Comparison of ENCODE assay signal across 8 cellular contexts in the genomic region with DNA sequence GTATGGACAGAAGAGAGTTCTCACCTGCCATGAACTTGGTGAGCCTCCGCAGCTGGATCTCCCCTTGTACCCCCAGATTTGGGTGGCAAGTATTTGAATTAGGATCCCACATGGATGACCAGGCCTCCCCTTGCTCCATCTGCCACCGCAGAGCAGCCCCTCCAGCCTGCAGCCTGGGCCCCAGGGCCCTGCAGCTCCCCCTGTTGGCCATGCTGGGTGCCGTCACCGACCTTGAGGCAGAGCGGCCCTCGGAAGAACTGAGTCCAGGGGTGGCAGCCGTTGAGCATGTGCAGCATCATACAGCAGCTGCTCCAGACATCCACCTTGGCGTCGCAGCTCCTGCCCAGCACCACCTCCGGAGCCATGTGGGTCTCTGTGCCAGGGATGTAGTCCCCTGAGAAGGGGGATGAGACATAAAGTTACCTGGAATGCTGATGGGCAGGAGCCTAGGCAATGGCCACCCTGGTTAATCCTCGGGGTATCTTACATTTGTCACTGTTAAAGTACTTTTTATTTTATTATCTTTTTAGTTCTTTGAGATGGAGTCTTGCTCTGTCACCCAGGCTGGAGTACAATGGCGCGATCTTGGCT. TPM values are rescaled to one million over a fixed set of nuclear protein-coding genes. Genes with fewer than 3 reads are reported as not detected.
DNase-seq lines count a peak whose midpoint lies in the region; ATAC-seq and TF ChIP-seq lines count a peak whose summit lies in the region.

No MANE protein-coding gene starts in this region.

- no peaks in the 10 kb centered on the region for H3K9me3 ChIP-seq in gastrocnemius medialis

- H3K4me3 ChIP-seq in dorsolateral prefrontal cortex (no peak overlapping the region), gastrocnemius medialis (no peak overlapping the region), lower leg skin (ENCODE audit: low read depth, poor library complexity, severe bottlenecking) (no peak overlapping the region)

- DNase-seq in SIG-M5 treated with dmso at 0.1 percent for 504 hours (lab: John Stamatoyannopoulos, UW; ENCODE audit: unreplicated experiment) = peak; percentile 6
- DNase-seq in SIG-M5 (lab: John Stamatoyannopoulos, UW) = no peak
- DNase-seq in activated CD4-positive, alpha-beta T cell treated with anti-CD3 and anti-CD28 coated beads for 1 hour = peak; percentile 46
- no peak for DNase-seq in dorsolateral prefrontal cortex
- no peak for DNase-seq in gastrocnemius medialis
- no peak for DNase-seq in NCI-H226
- DNase-seq in lower leg skin (ENCODE audit: low spot score in 2 of 2) = no peak

- peaks cover 0 to 79% of the 10 kb centered on the region in 2 donors for H3K36me3 ChIP-seq in gastrocnemius medialis

- WGBS in lower leg skin, 2 donors = 79 to 80% methylated on average over 13 of the region's 13 CpGs

- H3K4me1 ChIP-seq in gastrocnemius medialis = peaks cover 11 to 15% of the 10 kb centered on the region in 2 donors

- TF ChIP-seq POLR2A in gastrocnemius medialis (IDR thresholded peaks at IDR 0.05) (no peak), lower leg skin (IDR thresholded peaks at IDR 0.05) (no peak)

- ATAC-seq in gastrocnemius medialis = no peak
- ATAC-seq in GM18502 (IDR thresholded peaks at IDR 0.05; ENCODE audit: poor library complexity, unreplicated experiment) = no peak

- intact Hi-C loops in dorsolateral prefrontal cortex (cut with DNase I) (no loop called here), gastrocnemius medialis (cut with DNase I; ENCODE audit: low total_unique reads) (no loop called here), lower leg skin (cut with DNase I; ENCODE audit: low total_unique reads) (no loop called here)

- in situ Hi-C loops in gastrocnemius medialis (cut with MboI; ENCODE audit: low sequenced_read_pairs in 4 of 4) = loop anchor here in 2 of 4 donors (10.0 kb wide), 3 partner anchors 54 to 114 kb away; no protein-coding TSS in a partner anchor

- TF ChIP-seq CTCF in dorsolateral prefrontal cortex (IDR thresholded peaks at IDR 0.05 in 54 of 56, conservative IDR thresholded peaks at IDR 0.05 in 2 of 56; ENCODE audit: low read depth in 1 of 56, partially characterized antibody in 56 of 56) = peak in 34 of 56 donors; percentile 12 to 53 (median 30)
- peak; percentile 25 to 55 (median 36) for TF ChIP-seq CTCF in gastrocnemius medialis (IDR thresholded peaks at IDR 0.05 in 4 of 5, conservative IDR thresholded peaks at IDR 0.05 in 1 of 5)
- no peak for TF ChIP-seq CTCF in lower leg skin (IDR thresholded peaks at IDR 0.05)

- H3K27ac ChIP-seq in dorsolateral prefrontal cortex (no peak overlapping the region), gastrocnemius medialis (peak overlapping the region in 1 of 4 donors; percentile 1)

- H3K27me3 ChIP-seq in dorsolateral prefrontal cortex (no peaks in the 10 kb centered on the region), gastrocnemius medialis (no peaks in the 10 kb centered on the region)

RNA-seq across cellular contexts. Expression of a gene that starts 9.0 kb away (rescaled TPM):
- total RNA-seq in dorsolateral prefrontal cortex (under 1 TPM in 9 of 120 experiments, not detected in 111; 0.26 to 0.63 (median 0.35) TPM), gastrocnemius medialis (not detected), lower leg skin (not detected)

RNA-seq across cellular contexts. Expression of a gene that starts 45.9 kb away (rescaled TPM):
- total RNA-seq in dorsolateral prefrontal cortex (10 to 100 TPM in 53 of 120 experiments, 1 to 10 TPM in 67; 5.4 to 21.7 (median 9.8) TPM), gastrocnemius medialis (10 to 100 TPM; 18.0 to 62.8 (median 34.0) TPM), lower leg skin (10 to 100 TPM in 3 of 4 donors, 1 to 10 TPM in 1; 8.1 to 13.0 (median 11.0) TPM)

RNA-seq across cellular contexts. Expression of a gene that starts 49.2 kb away (rescaled TPM):
- total RNA-seq in dorsolateral prefrontal cortex = 10 to 100 TPM; 19.3 to 53.5 (median 36.5) TPM
- total RNA-seq in gastrocnemius medialis = 1 to 10 TPM in 3 of 4 donors, under 1 TPM in 1; 0.22 to 5.2 (median 3.0) TPM
- total RNA-seq in lower leg skin = 10 to 100 TPM in 1 of 4 donors, 1 to 10 TPM in 3; 8.3 to 13.6 (median 8.8) TPM

Comparison
In these comparisons a context has a peak if more than half of its experiments do, and no peak if none do; other contexts are left out.
1. DNase-seq: peak in SIG-M5 treated with dmso at 0.1 percent for 504 hours (single experiment) and activated CD4-positive, alpha-beta T cell treated with anti-CD3 and anti-CD28 coated beads for 1 hour (single experiment); none in SIG-M5 (single experiment), dorsolateral prefrontal cortex (0 of 10), gastrocnemius medialis (0 of 2), NCI-H226 (single experiment) and lower leg skin (0 of 2).
2. CTCF ChIP-seq: peak in dorsolateral prefrontal cortex (34 of 56) and gastrocnemius medialis (5 of 5); none in lower leg skin (0 of 3).